Comparison of ENCODE assay signal across 8 cellular contexts in the genomic region with DNA sequence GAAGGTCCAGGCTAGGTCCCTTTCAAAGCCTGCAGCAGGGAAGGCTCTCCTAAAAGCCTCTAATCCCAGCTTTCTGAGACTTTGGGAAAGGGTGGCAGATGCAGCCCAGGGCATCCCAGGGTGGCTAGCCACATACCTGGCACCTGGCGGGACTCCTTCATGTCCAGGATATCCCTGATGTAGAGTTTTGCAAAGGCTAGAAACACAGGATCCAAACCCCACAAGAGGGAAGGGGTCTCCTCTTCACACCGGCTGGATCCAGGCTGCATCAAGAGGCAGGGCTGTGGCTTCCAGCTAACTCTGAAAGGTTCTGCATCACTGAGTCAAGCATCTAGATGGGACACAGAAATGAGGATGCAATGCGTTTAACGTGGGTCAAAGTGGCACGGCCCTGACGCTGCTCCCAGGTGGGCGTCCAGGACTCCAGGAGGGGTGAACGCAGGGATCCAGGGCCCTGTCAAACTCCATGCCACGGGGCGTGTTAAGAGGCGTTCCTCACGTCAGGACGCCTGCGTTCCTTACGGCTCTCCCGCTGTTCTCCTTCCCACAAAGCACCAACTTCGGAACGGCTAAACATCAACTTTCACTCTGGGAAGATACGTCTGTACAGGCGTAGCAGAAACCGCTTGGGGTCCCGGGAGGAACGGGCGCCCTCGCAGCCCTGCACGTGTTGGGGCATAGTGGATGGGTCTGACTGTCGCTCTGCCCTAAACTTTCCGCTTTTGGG. TPM values are rescaled to one million over a fixed set of nuclear protein-coding genes. Genes with fewer than 3 reads are reported as not detected.
DNase-seq lines count a peak whose midpoint lies in the region; ATAC-seq and TF ChIP-seq lines count a peak whose summit lies in the region.

No MANE protein-coding gene starts in this region.

- H3K79me2 ChIP-seq in trophoblast cell (ENCODE audit: control insufficient read depth, insufficient read depth, low read length, poor library complexity) = peaks cover 7% of the 10 kb centered on the region

- peak overlapping the region; percentile 1 for H2AK5ac ChIP-seq in trophoblast cell (ENCODE audit: low read length)

- H3K36me3 ChIP-seq in cardiac muscle cell = no peaks in the 10 kb centered on the region
- peaks cover 0 to 2% of the 10 kb centered on the region in 2 experiments for H3K36me3 ChIP-seq in trophoblast cell (ENCODE audit: control insufficient read depth in 1 of 2, insufficient read depth in 2 of 2, low read length in 2 of 2)

- no peaks in the 10 kb centered on the region for H3K27me3 ChIP-seq in cardiac muscle cell
- H3K27me3 ChIP-seq in trophoblast cell (ENCODE audit: insufficient read depth, low read length) = no peaks in the 10 kb centered on the region

- H2BK120ac ChIP-seq in trophoblast cell (ENCODE audit: insufficient read depth, low read length, poor library complexity) = peak overlapping the region; percentile 73

- no peaks in the 10 kb centered on the region for H3K27me3 Mint-ChIP-seq in activated T-helper 2 cell treated with anti-CD3 and anti-CD28 coated beads, Interferon-gamma antibody, Interleukin-2, Interleukin-4, amounts not matched to agents 10 μg/mL and 5 μg/mL and 100 μg/mL, durations not matched to agents 14 hours and 24 hours and 36 hours (ENCODE audit: low read depth)

- H3K36me3 Mint-ChIP-seq in activated T-helper 2 cell treated with anti-CD3 and anti-CD28 coated beads, Interferon-gamma antibody, Interleukin-2, Interleukin-4, amounts not matched to agents 10 μg/mL and 5 μg/mL and 100 μg/mL, durations not matched to agents 14 hours and 24 hours and 36 hours (ENCODE audit: low read depth) = peaks cover 34% of the 10 kb centered on the region

- peak overlapping the region; percentile 68 for H2AFZ ChIP-seq in trophoblast cell (ENCODE audit: insufficient read depth, low read length, poor library complexity)

- TF ChIP-seq RAD21 in Ishikawa (IDR thresholded peaks at IDR 0.05; ENCODE audit: low read depth) = no peak

- H3K4me1 ChIP-seq in cardiac muscle cell (ENCODE audit: low read depth) = peaks cover 24% of the 10 kb centered on the region
- H3K4me1 ChIP-seq in trophoblast cell (ENCODE audit: control insufficient read depth in 1 of 2, insufficient read depth in 2 of 2, low read length in 2 of 2) = peaks cover 6 to 22% of the 10 kb centered on the region in 2 experiments

- H3K9ac ChIP-seq in trophoblast cell (ENCODE audit: low read length) = peak overlapping the region; percentile 86

- intact Hi-C loops in activated T-helper 2 cell treated with anti-CD3 and anti-CD28 coated beads, Interferon-gamma antibody, Interleukin-2, Interleukin-4, amounts not matched to agents 10 μg/mL and 5 μg/mL and 100 μg/mL, durations not matched to agents 14 hours and 24 hours and 36 hours (cut with micrococcal nuclease) = loop anchor here (1.0 to 2.0 kb wide), 5 partner anchors 9 to 351 kb away; a partner anchor contains a TSS

- H3K4me1 Mint-ChIP-seq in activated T-helper 2 cell treated with anti-CD3 and anti-CD28 coated beads, Interferon-gamma antibody, Interleukin-2, Interleukin-4, amounts not matched to agents 10 μg/mL and 5 μg/mL and 100 μg/mL, durations not matched to agents 14 hours and 24 hours and 36 hours (ENCODE audit: low read depth) = peaks cover 39% of the 10 kb centered on the region

- H2BK12ac ChIP-seq in trophoblast cell (ENCODE audit: low read length) = no peak overlapping the region

- H3K4me3 ChIP-seq in cardiac muscle cell = peak overlapping the region; percentile 66
- H3K4me3 ChIP-seq in trophoblast cell (ENCODE audit: low read depth, low read length) = peak overlapping the region; percentile 74

- peak overlapping the region; percentile 19 for H3K4ac ChIP-seq in trophoblast cell (ENCODE audit: low read depth, low read length)

- H2BK5ac ChIP-seq in trophoblast cell (ENCODE audit: low read depth, low read length, poor library complexity) = peak overlapping the region; percentile 79

- no peak overlapping the region for H3K23ac ChIP-seq in trophoblast cell (ENCODE audit: low read length)

- H3K9me3 ChIP-seq in cardiac muscle cell (ENCODE audit: low read depth) (no peaks in the 10 kb centered on the region), trophoblast cell (ENCODE audit: insufficient read depth, low read depth, low read length) (no peaks in the 10 kb centered on the region)

- peak overlapping the region; percentile 86 for H3K14ac ChIP-seq in trophoblast cell (ENCODE audit: low read length)

- peaks cover 9% of the 10 kb centered on the region for H3K9me3 Mint-ChIP-seq in activated T-helper 2 cell treated with anti-CD3 and anti-CD28 coated beads, Interferon-gamma antibody, Interleukin-2, Interleukin-4, amounts not matched to agents 10 μg/mL and 5 μg/mL and 100 μg/mL, durations not matched to agents 14 hours and 24 hours and 36 hours

- peak overlapping the region; percentile 94 for H4K91ac ChIP-seq in trophoblast cell (ENCODE audit: low read depth, low read length)

- no peak for TF ChIP-seq CTCF in cardiac muscle cell (IDR thresholded peaks at IDR 0.05; ENCODE audit: low read depth, low read length)

- no CpG with 5 or more reads among the region's 28 CpGs for WGBS in trophoblast cell (ENCODE audit: extremely low coverage, insufficient coverage, insufficient read length)

- H3K4me3 Mint-ChIP-seq in activated T-helper 2 cell treated with anti-CD3 and anti-CD28 coated beads, Interferon-gamma antibody, Interleukin-2, Interleukin-4, amounts not matched to agents 10 μg/mL and 5 μg/mL and 100 μg/mL, durations not matched to agents 14 hours and 24 hours and 36 hours (ENCODE audit: low read depth) = peak overlapping the region; percentile 86

- H3K18ac ChIP-seq in trophoblast cell (ENCODE audit: low read length) = peak overlapping the region; percentile 70

- DNase-seq in GDM1 (lab: John Stamatoyannopoulos, UW) (peak; percentile 56), cardiac muscle cell (ENCODE audit: low read depth in 1 of 2, low spot score in 1 of 2) (peak in 1 of 2 donors; percentile 53), trophoblast cell (peak in 1 of 2 donors; percentile 60), NCI-H774 (lab: John Stamatoyannopoulos, UW) (no peak), OCI-M2 (lab: John Stamatoyannopoulos, UW; ENCODE audit: unreplicated experiment) (no peak)
- DNase-seq in activated T-helper 2 cell treated with anti-CD3 and anti-CD28 coated beads, Interferon-gamma antibody, Interleukin-2, Interleukin-4, amounts not matched to agents 10 μg/mL and 5 μg/mL and 100 μg/mL, durations not matched to agents 14 hours and 24 hours and 36 hours (ENCODE audit: low spot score) = peak; percentile 26

- peak overlapping the region; percentile 68 for H3K4me2 ChIP-seq in trophoblast cell (ENCODE audit: low read length)

- TF ChIP-seq EP300 in Ishikawa (IDR thresholded peaks at IDR 0.05; ENCODE audit: borderline replicate concordance) = no peak; the same call in 1 of the 2 replicates

- peak overlapping the region; percentile 71 for H4K12ac ChIP-seq in trophoblast cell (ENCODE audit: low read depth, low read length)

- H3K27ac ChIP-seq in cardiac muscle cell (peak overlapping the region; percentile 88), trophoblast cell (ENCODE audit: low read depth, low read length) (peak overlapping the region; percentile 85)

- H4K8ac ChIP-seq in trophoblast cell (ENCODE audit: low read depth, low read length) = peak overlapping the region; percentile 93

- peaks cover 10% of the 10 kb centered on the region for H3K79me1 ChIP-seq in trophoblast cell (ENCODE audit: low read length)

- peak; percentile 16 for ATAC-seq in GM21619 (IDR thresholded peaks at IDR 0.05; ENCODE audit: unreplicated experiment)

- H3K27ac Mint-ChIP-seq in activated T-helper 2 cell treated with anti-CD3 and anti-CD28 coated beads, Interferon-gamma antibody, Interleukin-2, Interleukin-4, amounts not matched to agents 10 μg/mL and 5 μg/mL and 100 μg/mL, durations not matched to agents 14 hours and 24 hours and 36 hours = peak overlapping the region; percentile 86

TF ChIP-seq in Ishikawa, 13 proteins besides CTCF, POLR2A, EP300 and RAD21 (continues in another document):
- no peak for TF ChIP-seq EGR1 (IDR thresholded peaks at IDR 0.05)
- TF ChIP-seq, protein P1, sequence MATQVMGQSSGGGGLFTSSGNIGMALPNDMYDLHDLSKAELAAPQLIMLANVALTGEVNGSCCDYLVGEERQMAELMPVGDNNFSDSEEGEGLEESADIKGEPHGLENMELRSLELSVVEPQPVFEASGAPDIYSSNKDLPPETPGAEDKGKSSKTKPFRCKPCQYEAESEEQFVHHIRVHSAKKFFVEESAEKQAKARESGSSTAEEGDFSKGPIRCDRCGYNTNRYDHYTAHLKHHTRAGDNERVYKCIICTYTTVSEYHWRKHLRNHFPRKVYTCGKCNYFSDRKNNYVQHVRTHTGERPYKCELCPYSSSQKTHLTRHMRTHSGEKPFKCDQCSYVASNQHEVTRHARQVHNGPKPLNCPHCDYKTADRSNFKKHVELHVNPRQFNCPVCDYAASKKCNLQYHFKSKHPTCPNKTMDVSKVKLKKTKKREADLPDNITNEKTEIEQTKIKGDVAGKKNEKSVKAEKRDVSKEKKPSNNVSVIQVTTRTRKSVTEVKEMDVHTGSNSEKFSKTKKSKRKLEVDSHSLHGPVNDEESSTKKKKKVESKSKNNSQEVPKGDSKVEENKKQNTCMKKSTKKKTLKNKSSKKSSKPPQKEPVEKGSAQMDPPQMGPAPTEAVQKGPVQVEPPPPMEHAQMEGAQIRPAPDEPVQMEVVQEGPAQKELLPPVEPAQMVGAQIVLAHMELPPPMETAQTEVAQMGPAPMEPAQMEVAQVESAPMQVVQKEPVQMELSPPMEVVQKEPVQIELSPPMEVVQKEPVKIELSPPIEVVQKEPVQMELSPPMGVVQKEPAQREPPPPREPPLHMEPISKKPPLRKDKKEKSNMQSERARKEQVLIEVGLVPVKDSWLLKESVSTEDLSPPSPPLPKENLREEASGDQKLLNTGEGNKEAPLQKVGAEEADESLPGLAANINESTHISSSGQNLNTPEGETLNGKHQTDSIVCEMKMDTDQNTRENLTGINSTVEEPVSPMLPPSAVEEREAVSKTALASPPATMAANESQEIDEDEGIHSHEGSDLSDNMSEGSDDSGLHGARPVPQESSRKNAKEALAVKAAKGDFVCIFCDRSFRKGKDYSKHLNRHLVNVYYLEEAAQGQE (IDR thresholded peaks at IDR 0.05; ENCODE audit: low read depth) = no peak
- TF ChIP-seq CREB1 (IDR thresholded peaks at IDR 0.05; ENCODE audit: low read depth) = no peak
- TF ChIP-seq FOXM1 (IDR thresholded peaks at IDR 0.05; ENCODE audit: borderline replicate concordance, low read depth) = no peak

RNA-seq across cellular contexts. Expression of a gene that starts 0.5 kb away (rescaled TPM):
- 21.7 and 25.1 TPM in 2 replicates for total RNA-seq in activated T-helper 2 cell treated with anti-CD3 and anti-CD28 coated beads, Interferon-gamma antibody, Interleukin-2, Interleukin-4, amounts not matched to agents 10 μg/mL and 5 μg/mL and 100 μg/mL, durations not matched to agents 14 hours and 24 hours and 36 hours
- total RNA-seq in cardiac muscle cell = 39.5 and 44.7 TPM in 2 replicates
- polyA plus RNA-seq in cardiac muscle cell = 43.5 and 73.0 TPM in 2 replicates
- polyA plus RNA-seq in trophoblast cell (2013) = 15.1 and 17.4 TPM in 2 replicates

RNA-seq across cellular contexts. Expression of a gene that starts 49.5 kb away (rescaled TPM):
- 25.2 and 26.7 TPM in 2 replicates for total RNA-seq in activated T-helper 2 cell treated with anti-CD3 and anti-CD28 coated beads, Interferon-gamma antibody, Interleukin-2, Interleukin-4, amounts not matched to agents 10 μg/mL and 5 μg/mL and 100 μg/mL, durations not matched to agents 14 hours and 24 hours and 36 hours
- 34.8 and 43.8 TPM in 2 replicates for total RNA-seq in cardiac muscle cell
- polyA plus RNA-seq in cardiac muscle cell = 24.1 and 35.2 TPM in 2 replicates
- polyA plus RNA-seq in trophoblast cell (2013) = 31.0 and 33.1 TPM in 2 replicates

Comparison
In these comparisons a context has a peak if more than half of its experiments do, and no peak if none do; other contexts are left out.
1. DNase-seq: peak in GDM1 (single experiment) and activated T-helper 2 cell treated with anti-CD3 and anti-CD28 coated beads, Interferon-gamma antibody, Interleukin-2, Interleukin-4, amounts not matched to agents 10 μg/mL and 5 μg/mL and 100 μg/mL, durations not matched to agents 14 hours and 24 hours and 36 hours (single experiment); none in NCI-H774 (single experiment) and OCI-M2 (single experiment).